In genomic region chr19:18112989-18113478, GRCh38 we compare ENCODE assay signal across 1 cellular context.
TF ChIP-seq lines count a peak whose summit lies in the region.

No MANE protein-coding gene starts in this region.

TF ChIP-seq in K562, 482 proteins besides CTCF, POLR2A, EP300 and RAD21 (continued from another document):
- TF ChIP-seq ZMIZ1 (IDR thresholded peaks at IDR 0.05; ENCODE audit: low read depth in 2 of 2, low read length in 2 of 2) (0 out of 4 replicates have a peak, but pooled peaks of 1 of the 2 experiments have one; percentile 26), KLF16 (IDR thresholded peaks at IDR 0.05) (peak; percentile 88), ZNF764 (CRISPR knock-in tag; IDR thresholded peaks at IDR 0.05; ENCODE audit: low read depth) (no peak), MTA1 (IDR thresholded peaks at IDR 0.05; ENCODE audit: borderline replicate concordance) (no peak), DEAF1 (CRISPR knock-in tag; IDR thresholded peaks at IDR 0.05) (peak; percentile 44; the same call in 1 of the 2 replicates), ZFP36 (IDR thresholded peaks at IDR 0.05; ENCODE audit: low read depth, low read length, partially characterized antibody) (peak; percentile 6), L3MBTL2 (IDR thresholded peaks at IDR 0.05) (0 out of 2 replicates have a peak, but pooled peaks have one; percentile 20), ZBTB7A (IDR thresholded peaks at IDR 0.05; ENCODE audit: borderline replicate concordance, control insufficient read depth, low read depth, low read length) (peak; percentile 26; the same call in 1 of the 2 replicates), MYC (IDR thresholded peaks at IDR 0.05; ENCODE audit: low read depth, low read length) (peak; percentile 51; the same call in 1 of the 2 replicates), MYC (CRISPR knock-in tag; IDR thresholded peaks at IDR 0.05; ENCODE audit: borderline replicate concordance, low read depth) (no peak), MYBL2 (IDR thresholded peaks at IDR 0.05; ENCODE audit: low read depth) (no peak), MYBL2 (CRISPR knock-in tag; IDR thresholded peaks at IDR 0.05; ENCODE audit: borderline replicate concordance) (no peak)
TF ChIP-seq in K562: peak in this region for 33.
